Comparison of ENCODE assay signal across 7 cellular contexts in genomic region chr5:54370982-54371381, GRCh38.
"Had no signal": no experiment of that assay in that cellular context is flagged by ENCODE, and none has a peak within 500 bp of the region (broad histone marks: within the 10 kb centered on the region; RNA-seq: fewer than 3 reads in every experiment).

No MANE protein-coding gene starts in this region.

- H3K27ac Mint-ChIP-seq: GM23338, H9, IgD-negative memory B cell had no signal

- H3K4me3 Mint-ChIP-seq: GM23338, H9, IgD-negative memory B cell had no signal

- H3K4me1 Mint-ChIP-seq: GM23338, H9, IgD-negative memory B cell had no signal

- FAIRE-seq: H1, H54, HepG2 had no signal

- DNase-seq: H9, HCEC 1CT had no signal

- H3K4me3 ChIP-seq: GM23338 had no signal

- ATAC-seq: GM23338, HepG2 had no signal
